10 cellular contexts compared by ENCODE assay signal in the genomic region with DNA sequence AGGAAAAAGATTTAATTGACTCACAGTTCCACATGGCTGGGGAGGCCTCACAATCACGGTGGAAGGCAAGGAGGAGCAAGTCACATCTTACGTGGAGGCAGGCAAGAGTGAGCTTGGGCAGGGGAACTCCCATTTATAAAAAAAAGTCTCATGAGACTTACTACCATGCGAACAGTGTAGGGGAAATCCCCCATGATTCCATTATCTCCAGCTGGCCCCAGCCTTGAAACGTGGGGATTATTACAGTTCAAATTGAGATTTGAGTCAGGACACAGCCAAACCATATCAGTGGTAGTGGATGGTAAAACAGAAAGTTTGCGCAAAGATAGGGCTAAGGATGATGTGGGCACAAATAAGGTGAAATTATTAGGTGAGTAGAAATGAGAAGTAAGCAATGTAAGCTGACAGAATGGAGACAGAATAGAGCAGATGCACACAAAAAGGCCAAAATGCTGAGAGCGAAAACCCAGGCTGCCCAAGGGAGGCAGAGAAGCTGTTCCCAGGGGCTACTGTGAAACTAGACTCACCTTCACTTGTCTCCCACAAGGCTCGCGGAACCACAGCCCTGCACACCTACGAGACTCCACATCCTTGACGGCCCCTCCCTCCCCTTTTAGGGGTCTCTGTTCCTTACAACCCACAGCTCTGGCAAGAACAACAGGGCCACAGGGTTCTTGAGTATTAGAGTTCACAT.
DNase-seq lines count a peak whose midpoint lies in the region; ATAC-seq and TF ChIP-seq lines count a peak whose summit lies in the region.
"Had no signal": no experiment of that assay in that cellular context is flagged by ENCODE, and none has a peak within 500 bp of the region (broad histone marks: within the 10 kb centered on the region; RNA-seq: fewer than 3 reads in every experiment).

No MANE protein-coding gene starts in this region.

- TF ChIP-seq CTCF in GM12864 (IDR thresholded peaks at IDR 0.05; ENCODE audit: low read depth, low read length, missing control alignments) (no peak), brain microvascular endothelial cell (IDR thresholded peaks at IDR 0.05; ENCODE audit: low read depth, low read length, missing control alignments) (no peak)

- no peaks in the 10 kb centered on the region for H3K27me3 ChIP-seq in brain microvascular endothelial cell (replicated peaks)

- no peaks in the 10 kb centered on the region for H3K36me3 ChIP-seq in brain microvascular endothelial cell (replicated peaks)

- ATAC-seq in GM19351 (IDR thresholded peaks at IDR 0.05; ENCODE audit: unreplicated experiment), result peak; percentile 83
- peak; percentile 90 for ATAC-seq in HG02840 (IDR thresholded peaks at IDR 0.05; ENCODE audit: low FRiP score, unreplicated experiment)
- peak; percentile 81 for ATAC-seq in HG03565 (IDR thresholded peaks at IDR 0.05; ENCODE audit: unreplicated experiment)

- no peak overlapping the region for H3K27ac ChIP-seq in brain microvascular endothelial cell

- DNase-seq in GM12864 (ENCODE audit: low read depth), result peak; percentile 46
- DNase-seq in medulla oblongata (ENCODE audit: extremely low spot score), result no peak
- DNase-seq in COLO668 (lab: John Stamatoyannopoulos, UW; ENCODE audit: unreplicated experiment), result no peak
- DNase-seq in anterior cingulate cortex (lab: John Stamatoyannopoulos, UW), result no peak
- no peak for DNase-seq in brain microvascular endothelial cell
- DNase-seq: AML-193 had no signal

- H3K4me3 ChIP-seq in GM12864 (ENCODE audit: low read depth, low read length), result no peak overlapping the region
- no peak overlapping the region for H3K4me3 ChIP-seq in brain microvascular endothelial cell (ENCODE audit: low read depth, low read length)
- H3K4me3 ChIP-seq: lung had no signal

- in situ Hi-C loops in brain microvascular endothelial cell (cut with HindIII; ENCODE audit: low pct_ligation_motif_present, low sequenced_read_pairs), result no loop called here
